15 cellular contexts compared by ENCODE assay signal in the genomic region with DNA sequence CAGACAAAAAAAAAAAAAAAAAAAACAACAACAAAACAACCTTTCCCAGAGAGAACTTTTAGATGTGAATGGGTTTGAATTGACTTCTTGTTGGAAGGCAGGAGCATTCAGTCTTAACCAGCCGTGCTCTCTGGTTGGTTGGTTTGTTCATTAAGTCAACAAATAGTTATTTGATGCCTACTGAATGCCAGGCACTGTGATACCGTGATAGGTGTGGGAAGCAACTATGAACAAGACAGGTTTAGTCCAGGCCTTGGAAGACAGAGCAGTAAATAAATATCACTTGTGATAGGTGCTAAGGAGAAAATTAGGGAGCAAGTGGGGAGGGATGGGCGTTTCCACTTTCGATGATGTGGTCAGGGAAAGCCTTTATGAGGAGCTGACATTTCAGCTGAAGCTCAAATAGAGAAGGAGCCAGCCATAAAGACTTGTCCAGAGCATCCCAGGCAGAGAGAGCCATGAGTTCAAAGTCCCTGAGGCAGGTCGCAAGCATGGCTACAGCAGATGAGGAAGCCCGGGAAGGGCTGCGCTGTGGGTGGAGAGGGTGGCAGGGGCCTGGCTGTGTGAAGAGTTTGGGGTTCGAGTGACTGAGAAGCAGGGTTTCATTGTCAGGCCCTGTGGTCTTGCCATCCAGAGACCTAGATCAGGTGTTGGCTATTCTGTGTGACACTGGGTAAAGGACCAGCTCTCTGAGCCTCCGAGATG. TPM values are rescaled to one million over a fixed set of nuclear protein-coding genes. Genes with fewer than 3 reads are reported as not detected.
DNase-seq lines count a peak whose midpoint lies in the region; ATAC-seq, FAIRE-seq and TF ChIP-seq lines count a peak whose summit lies in the region.
"Had no signal": no experiment of that assay in that cellular context is flagged by ENCODE, and none has a peak within 500 bp of the region (broad histone marks: within the 10 kb centered on the region; RNA-seq: fewer than 3 reads in every experiment).

No MANE protein-coding gene starts in this region.

- no peak for DNase-seq in A549 (ENCODE audit: low read depth in 1 of 2, low spot score in 1 of 2)
- peak in 1 of 2 experiments; percentile 91 for DNase-seq in PC-9
- DNase-seq in hepatocyte (ENCODE audit: low spot score) = no peak
- no peak for DNase-seq in SK-N-DZ (ENCODE audit: low spot score)
- no peak for DNase-seq in stimulated activated naive CD8-positive, alpha-beta T cell treated with anti-CD3 and anti-CD28 coated beads, Interleukin-15, amount 100 ng/mL, for 72 hours
- no peak for DNase-seq in GM10248 (ENCODE audit: extremely low spot score)
- no peak for DNase-seq in activated CD4-positive, alpha-beta T cell treated with anti-CD3 and anti-CD28 coated beads, Interleukin-2, amount 50 U/mL, for 48 hours
- DNase-seq: activated effector memory CD4-positive, alpha-beta T cell treated with anti-CD3 and anti-CD28 coated beads, Interleukin-2, amount 50 U/mL, for 16 hours; naive B cell; NCI-H2081 treated with DMSO at 0.1 percent for 48 hours; NCI-H748 treated with DMSO at 0.1 percent for 48 hours; stimulated activated CD4-positive, alpha-beta T cell treated with anti-CD3 and anti-CD28 coated beads, Interleukin-1b, Interleukin-23, amount 100 ng/mL, for 48 hours had no signal

- no peak overlapping the region for H3K9ac ChIP-seq in skeletal muscle tissue (ENCODE audit: low read depth in 1 of 3, low read length in 3 of 3)

- H3K9me2 ChIP-seq in PC-9 (ENCODE audit: insufficient read depth) (no peaks in the 10 kb centered on the region), hepatocyte (replicated peaks; ENCODE audit: insufficient read depth) (no peaks in the 10 kb centered on the region)

- TF ChIP-seq EP300 in A549 (IDR thresholded peaks at IDR 0.05) = no peak

- H3K27ac ChIP-seq in A549 = peak overlapping the region in 1 of 2 experiments; percentile 2; a peak in 2 of 6 replicates
- H3K27ac ChIP-seq in PC-9 = peak overlapping the region; percentile 95
- H3K27ac ChIP-seq in hepatocyte = peak overlapping the region; percentile 88
- H3K27ac ChIP-seq in skeletal muscle tissue (ENCODE audit: low read depth, low read length) = peak overlapping the region; percentile 81

- H2AFZ ChIP-seq in PC-9 = no peak overlapping the region
- no peak overlapping the region for H2AFZ ChIP-seq in hepatocyte

- ATAC-seq in A549 = no peak
- no peak for ATAC-seq in stimulated activated naive CD8-positive, alpha-beta T cell treated with anti-CD3 and anti-CD28 coated beads, Interleukin-15, amount 100 ng/mL, for 72 hours
- ATAC-seq: WTC11 had no signal

- peaks cover 61% of the 10 kb centered on the region for H3K4me1 ChIP-seq in A549
- peaks cover 88% of the 10 kb centered on the region for H3K4me1 ChIP-seq in PC-9 (replicated peaks; ENCODE audit: insufficient read depth)
- H3K4me1 ChIP-seq in hepatocyte (ENCODE audit: insufficient read depth) = peaks cover 24% of the 10 kb centered on the region
- H3K4me1 ChIP-seq in skeletal muscle tissue (ENCODE audit: control insufficient read depth in 3 of 3, insufficient read depth in 3 of 3, low read length in 3 of 3) = peaks cover 65 to 84% (median 72%) of the 10 kb centered on the region in 3 donors

- FAIRE-seq in A549 (lab: Jason Lieb, UNC) = no peak
- FAIRE-seq: astrocyte had no signal

- H3K4me2 ChIP-seq in A549 (peak overlapping the region; percentile 57), PC-9 (peak overlapping the region; percentile 75), hepatocyte (peak overlapping the region; percentile 2)

- H3K27ac Mint-ChIP-seq in stimulated activated naive CD8-positive, alpha-beta T cell treated with anti-CD3 and anti-CD28 coated beads, Interleukin-15, amount 100 ng/mL, for 72 hours = no peak overlapping the region
- H3K27ac Mint-ChIP-seq: WTC11 had no signal

- no peaks in the 10 kb centered on the region for H3K9me3 ChIP-seq in A549
- H3K9me3 ChIP-seq in PC-9 (ENCODE audit: insufficient read depth, low read depth) = no peaks in the 10 kb centered on the region
- no peaks in the 10 kb centered on the region for H3K9me3 ChIP-seq in hepatocyte (ENCODE audit: low read depth)
- H3K9me3 ChIP-seq in skeletal muscle tissue (ENCODE audit: control insufficient read depth in 3 of 3, low read length in 3 of 3) = no peaks in the 10 kb centered on the region

- H3K79me2 ChIP-seq in PC-9 (ENCODE audit: low read depth) (peaks cover 89% of the 10 kb centered on the region), hepatocyte (peaks cover 65% of the 10 kb centered on the region)

- CTCF ChIA-PET in A549 (lab: Yijun Ruan, JAX) = interaction anchor here (0.9 to 1.4 kb wide), 4 partner anchors 8 to 48 kb away, joined by 3 to 4 read pairs (median 4); a partner anchor contains a TSS
- CTCF ChIA-PET in PC-9 (lab: Charles Lee) = interaction anchor here (0.7 to 1.0 kb wide), 3 partner anchors 12 to 180 kb away, joined by 3 to 7 read pairs (median 3); no protein-coding TSS in a partner anchor
- CTCF ChIA-PET in GM10248 (lab: Yijun Ruan, JAX) = interaction anchor here (0.9 to 2.7 kb wide), 2 partner anchors 9 to 10 kb away, joined by 3 to 12 read pairs; no protein-coding TSS in a partner anchor

- POLR2A ChIA-PET in A549 (lab: Yijun Ruan, JAX) (interaction anchor here (1.0 kb wide), 1 partner anchor 12 kb away, joined by 3 read pairs; no protein-coding TSS in a partner anchor), PC-9 (lab: Charles Lee; ENCODE audit: unreplicated experiment) (interaction anchor here (0.6 to 0.7 kb wide), 4 partner anchors 9 to 21 kb away, joined by 3 to 12 read pairs (median 6); no protein-coding TSS in a partner anchor), GM10248 (lab: Yijun Ruan, JAX) (no interaction called here)

- no peak overlapping the region for H3K4me3 Mint-ChIP-seq in stimulated activated naive CD8-positive, alpha-beta T cell treated with anti-CD3 and anti-CD28 coated beads, Interleukin-15, amount 100 ng/mL, for 72 hours
- H3K4me3 Mint-ChIP-seq: WTC11 had no signal

- no peak for TF ChIP-seq CTCF in A549 (IDR thresholded peaks at IDR 0.05)
- no peak for TF ChIP-seq CTCF in PC-9 (conservative IDR thresholded peaks at IDR 0.05)
- TF ChIP-seq CTCF in hepatocyte (IDR thresholded peaks at IDR 0.05; ENCODE audit: poor library complexity) = no peak
- TF ChIP-seq CTCF in GM10248 (IDR thresholded peaks at IDR 0.05; ENCODE audit: control extremely low read depth, extremely low read depth, low read depth, missing control alignments) = no peak

- TF ChIP-seq POLR2A in A549 (IDR thresholded peaks at IDR 0.05; ENCODE audit: low read length) = no peak

- intact Hi-C loops in PC-9 (cut with micrococcal nuclease; ENCODE audit: unreplicated experiment) = loop anchor here (1.0 to 5.0 kb wide), 4 partner anchors 9 to 122 kb away; no protein-coding TSS in a partner anchor

- 81% methylated on average over 9 of the region's 9 CpGs for WGBS in A549 (ENCODE audit: missing lambda C conversion rate)
- WGBS in hepatocyte (ENCODE audit: low lambda C conversion rate, missing lambda C conversion rate) = 89% methylated on average over 9 of the region's 9 CpGs

- H3K36me3 ChIP-seq in PC-9 (ENCODE audit: low read depth) = peaks cover 23% of the 10 kb centered on the region
- no peaks in the 10 kb centered on the region for H3K36me3 ChIP-seq in hepatocyte (replicated peaks; ENCODE audit: insufficient read depth, low read depth)
- peaks cover 0 to 2% (median 0%) of the 10 kb centered on the region in 3 donors for H3K36me3 ChIP-seq in skeletal muscle tissue (ENCODE audit: control insufficient read depth in 3 of 3, insufficient read depth in 3 of 3, low read length in 3 of 3)

- TF ChIP-seq RAD21 in A549 (conservative IDR thresholded peaks at IDR 0.05 in 1 of 2, IDR thresholded peaks at IDR 0.05 in 1 of 2) = no peak

- H3K4me1 Mint-ChIP-seq in stimulated activated naive CD8-positive, alpha-beta T cell treated with anti-CD3 and anti-CD28 coated beads, Interleukin-15, amount 100 ng/mL, for 72 hours = peaks cover 9% of the 10 kb centered on the region

- no peaks in the 10 kb centered on the region for H3K27me3 ChIP-seq in PC-9 (ENCODE audit: insufficient read depth, low read depth)
- H3K27me3 ChIP-seq in hepatocyte = no peaks in the 10 kb centered on the region
- H3K27me3 ChIP-seq in skeletal muscle tissue (ENCODE audit: control insufficient read depth in 3 of 3, insufficient read depth in 3 of 3, low read length in 3 of 3) = no peaks in the 10 kb centered on the region

- H4K20me1 ChIP-seq in PC-9 (ENCODE audit: insufficient read depth) (no peaks in the 10 kb centered on the region), hepatocyte (ENCODE audit: insufficient read depth, poor library complexity, severe bottlenecking) (no peaks in the 10 kb centered on the region)

- BruUV-seq in PC-9 (replicated peaks; lab: Mats Ljungman, UMichigan) = no TSS peak

- no peak overlapping the region for H3K4me3 ChIP-seq in A549
- peak overlapping the region; percentile 7; the same call in 1 of the 2 replicates for H3K4me3 ChIP-seq in PC-9
- no peak overlapping the region for H3K4me3 ChIP-seq in hepatocyte
- H3K4me3 ChIP-seq in skeletal muscle tissue (ENCODE audit: low read length in 3 of 3) = no peak overlapping the region

- no peaks in the 10 kb centered on the region for H3K27me3 Mint-ChIP-seq in stimulated activated naive CD8-positive, alpha-beta T cell treated with anti-CD3 and anti-CD28 coated beads, Interleukin-15, amount 100 ng/mL, for 72 hours
- H3K27me3 Mint-ChIP-seq: naive B cell had no signal

- peaks cover 55% of the 10 kb centered on the region for H3F3A ChIP-seq in PC-9 (ENCODE audit: insufficient read depth, low read depth)

- no peaks in the 10 kb centered on the region for H3K9me3 Mint-ChIP-seq in stimulated activated naive CD8-positive, alpha-beta T cell treated with anti-CD3 and anti-CD28 coated beads, Interleukin-15, amount 100 ng/mL, for 72 hours
- H3K9me3 Mint-ChIP-seq: naive B cell, WTC11 had no signal

RNA-seq across cellular contexts. Expression of a gene that starts 8.0 kb away (rescaled TPM):
- polyA plus RNA-seq in A549 (2011; rRNA removed) (89.0 and 89.6 TPM in 2 replicates), A549 (2017; fragmentation: RNase III; extraction: RNeasy Plus Mini Kit Qiagen cat#74134 plus additional on column Dnase treatment) (49.3 to 60.2 TPM (median 54.4 TPM) in 3 replicates), hepatocyte (58.5 and 66.4 TPM in 2 replicates)
- polyA plus RNA-seq in A549 (2012; cell fraction: cytosol; rRNA removed) = 159 and 209 TPM in 2 replicates
- polyA plus RNA-seq in A549 (2012; cell fraction: nucleus; rRNA removed) = 211 and 234 TPM in 2 replicates
- polyA minus RNA-seq in A549 (2011; rRNA and poly(A)+ RNA removed) = 132 and 156 TPM in 2 replicates
- total RNA-seq in PC-9 (2021) (97.0 and 108 TPM in 2 replicates), hepatocyte (25.8 and 29.0 TPM in 2 replicates), skeletal muscle tissue (72.0 TPM)
- 13.8 and 19.9 TPM in 2 replicates for polyA plus RNA-seq in SK-N-DZ (2014; cell fraction: cytosol; rRNA removed)
- polyA plus RNA-seq in SK-N-DZ (2014; cell fraction: nucleus; rRNA removed) = 10.6 and 17.6 TPM in 2 replicates

RNA-seq across cellular contexts. Expression of a gene that starts 42.5 kb away (rescaled TPM):
- 0.16 and 0.24 TPM in 2 replicates for polyA plus RNA-seq in A549 (2011; rRNA removed)
- 0.17 and 0.21 TPM in 2 replicates for polyA plus RNA-seq in A549 (2012; cell fraction: cytosol; rRNA removed)
- polyA plus RNA-seq in A549 (2012; cell fraction: nucleus; rRNA removed) = 0.06 and 0.16 TPM in 2 replicates
- 0.09 to 0.21 TPM (median 0.15 TPM) in 3 replicates for polyA plus RNA-seq in A549 (2017; fragmentation: RNase III; extraction: RNeasy Plus Mini Kit Qiagen cat#74134 plus additional on column Dnase treatment)
- 0.12 and 0.19 TPM in 2 replicates for polyA minus RNA-seq in A549 (2011; rRNA and poly(A)+ RNA removed)
- total RNA-seq in PC-9 (2021) = 0.23 TPM in 1 of 2 replicates, not detected in the other
- 0.07 TPM in 1 of 2 replicates, not detected in the other for total RNA-seq in hepatocyte
- polyA plus RNA-seq in hepatocyte = 0.63 TPM in 1 of 2 replicates, not detected in the other
- not detected for total RNA-seq in skeletal muscle tissue
- polyA plus RNA-seq in SK-N-DZ (2014; cell fraction: cytosol; rRNA removed) = 0.07 TPM in 1 of 2 replicates, not detected in the other
- not detected in 2 replicates for polyA plus RNA-seq in SK-N-DZ (2014; cell fraction: nucleus; rRNA removed)
- total RNA-seq: astrocyte had no signal

Comparison
In these comparisons a context has a peak if more than half of its experiments do, and no peak if none do; other contexts are left out.
1. H3K4me2 ChIP-seq: peak in every context shown above with its lines; median percentile 75 in PC-9; 57 in A549; 2 in hepatocyte.